ENCODE assay signal across 8 cellular contexts in genomic region chr1:120117371-120118177, GRCh38. TPM values are rescaled to one million over a fixed set of nuclear protein-coding genes. Genes with fewer than 3 reads are reported as not detected.
DNase-seq lines count a peak whose midpoint lies in the region; ATAC-seq and TF ChIP-seq lines count a peak whose summit lies in the region.
"Not testable (repeated sequence)": the region's sequence is repeated elsewhere in the genome, so short reads cannot be mapped to it uniquely, and the experiment has no call there.

No MANE protein-coding gene starts in this region.

- not testable (repeated sequence) for TF ChIP-seq CTCF in GM13976 (IDR thresholded peaks at IDR 0.05; ENCODE audit: borderline replicate concordance, control extremely low read depth, extremely low read depth, insufficient read depth, missing control alignments); testis (IDR thresholded peaks at IDR 0.05)

- not testable (repeated sequence) for H3K36me3 ChIP-seq in mesodermal cell (ENCODE audit: control insufficient read depth, insufficient read depth, low read length); testis (ENCODE audit: low read depth, missing control alignments)

- not testable (repeated sequence) for H3K4me1 ChIP-seq in mesodermal cell (ENCODE audit: control insufficient read depth, insufficient read depth, low read length, poor library complexity, severe bottlenecking); testis

- H3K27me3 ChIP-seq in testis: not testable (repeated sequence)

- intact Hi-C loops in testis (cut with DNase I; ENCODE audit: low total_unique reads): not testable (repeated sequence)

- not testable (repeated sequence) for H3K9me3 ChIP-seq in mesodermal cell (ENCODE audit: control insufficient read depth, low read length); testis

- in situ Hi-C loops in GM13976 (cut with MboI; ENCODE audit: low sequenced_read_pairs, unreplicated experiment): not testable (repeated sequence)

- peak; percentile 1 for DNase-seq in GM13976 (ENCODE audit: low spot score)
- DNase-seq in SKM-1 (lab: John Stamatoyannopoulos, UW; ENCODE audit: unreplicated experiment): peak; percentile 26
- peak; percentile 44 for DNase-seq in fibroblast of peridontal ligament (ENCODE audit: extremely low read depth)
- DNase-seq in testis: peak; percentile 66

- TF ChIP-seq POLR2A in testis (IDR thresholded peaks at IDR 0.05): not testable (repeated sequence)

- H3K4me3 ChIP-seq in mesodermal cell (ENCODE audit: extremely low read depth, insufficient read depth, low read length, poor library complexity, severe bottlenecking); testis: not testable (repeated sequence)

- ATAC-seq in GM19467 (IDR thresholded peaks at IDR 0.05; ENCODE audit: unreplicated experiment) (peak; percentile 52), HG02870 (IDR thresholded peaks at IDR 0.05; ENCODE audit: unreplicated experiment) (peak; percentile 64), HG03571 (IDR thresholded peaks at IDR 0.05; ENCODE audit: unreplicated experiment) (peak; percentile 57)

- H3K27ac ChIP-seq in mesodermal cell (ENCODE audit: low read depth, low read length, severe bottlenecking): peak overlapping the region; percentile 66
- not testable (repeated sequence) for H3K27ac ChIP-seq in testis

- WGBS in mesodermal cell (ENCODE audit: insufficient coverage in 2 of 2), 2 experiments: no CpG with 5 or more reads among the region's 4 CpGs
- 25 to 32% methylated on average over 2 of the region's 4 CpGs for WGBS in testis, 2 donors

RNA-seq across cellular contexts. Expression of gene NOTCH2, which starts 48.1 kb away (rescaled TPM):
- 48.4 TPM for polyA plus RNA-seq in mesodermal cell (2013, experiment 1 of 2)
- 40.6 TPM for polyA plus RNA-seq in mesodermal cell (2013, experiment 2 of 2)
- total RNA-seq in testis: 100 to 1,000 TPM; 173 to 256 TPM
- polyA plus RNA-seq in testis (ENCODE audit: insufficient read depth, low read depth, low replicate concordance): 77.8 TPM

RNA-seq across cellular contexts. Expression of gene SEC22B, which starts 58.7 kb away (rescaled TPM):
- 21.3 TPM for polyA plus RNA-seq in mesodermal cell (2013, experiment 1 of 2)
- 21.2 TPM for polyA plus RNA-seq in mesodermal cell (2013, experiment 2 of 2)
- total RNA-seq in testis: 10 to 100 TPM; 26.9 to 30.6 TPM
- polyA plus RNA-seq in testis (ENCODE audit: insufficient read depth, low read depth, low replicate concordance): 19.2 TPM

Comparison
In these comparisons a context has a peak if more than half of its experiments do, and no peak if none do; other contexts are left out.
1. DNase-seq: peak in every context shown above with its lines; median percentile 66 in testis; 44 in fibroblast of peridontal ligament; 26 in SKM-1; 1 in GM13976.